ENCODE assay signal across 12 cellular contexts in the genomic region with DNA sequence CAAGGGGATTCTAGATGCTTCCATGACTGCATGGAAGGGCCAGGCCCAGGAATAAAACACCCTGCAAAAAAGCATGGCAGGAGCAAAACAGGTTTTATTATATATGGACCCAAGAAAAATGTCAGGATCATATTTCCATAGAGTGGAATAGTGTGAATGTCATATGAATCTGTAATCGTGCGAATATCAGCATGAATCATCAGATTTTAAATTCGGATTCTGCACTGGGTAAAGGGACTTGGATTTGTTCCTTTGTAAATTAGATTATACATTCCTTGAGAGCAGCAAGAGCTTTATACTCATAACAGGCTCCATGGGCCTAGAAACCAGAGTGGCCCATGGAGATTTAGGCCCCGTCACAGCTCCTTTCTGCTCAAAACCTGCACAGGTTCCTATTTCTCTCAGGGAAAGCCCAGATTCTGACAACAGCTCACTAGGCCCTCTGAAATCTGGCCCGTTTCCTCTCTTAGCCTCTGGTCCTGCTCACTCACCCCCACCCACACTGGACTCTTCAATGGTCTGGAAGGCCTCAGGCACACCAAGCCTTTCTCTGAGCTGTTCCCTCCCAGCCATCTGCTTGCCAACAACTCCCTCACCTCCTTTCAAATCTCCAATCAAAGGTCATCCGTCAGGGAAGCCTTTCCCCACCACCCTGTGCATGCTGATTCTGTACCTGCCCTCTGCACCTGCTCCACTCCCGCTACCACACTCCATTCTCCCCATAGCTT.
DNase-seq lines count a peak whose midpoint lies in the region; TF ChIP-seq lines count a peak whose summit lies in the region.
"Had no signal": no experiment of that assay in that cellular context is flagged by ENCODE, and none has a peak within 500 bp of the region (broad histone marks: within the 10 kb centered on the region; RNA-seq: fewer than 3 reads in every experiment).

No MANE protein-coding gene starts in this region.

- H3K9me3 ChIP-seq in prostate gland (no peaks in the 10 kb centered on the region), OCI-LY7 (ENCODE audit: low read length) (no peaks in the 10 kb centered on the region)

- no peaks in the 10 kb centered on the region for H3K9me2 ChIP-seq in OCI-LY7 (ENCODE audit: insufficient read depth, low read length)

- H3K27ac ChIP-seq in prostate gland: peak overlapping the region; percentile 85
- H3K27ac ChIP-seq in OCI-LY7 (ENCODE audit: low read depth, low read length, poor library complexity, severe bottlenecking): no peak overlapping the region

- POLR2A ChIA-PET in activated CD4-positive, alpha-beta memory T cell treated with anti-CD3 and anti-CD28 coated beads for 36 hours (lab: Charles Lee): no interaction called here
- POLR2A ChIA-PET in OCI-LY7 (lab: Charles Lee): interaction anchor here (0.6 to 1.0 kb wide), 2 partner anchors 12 to 166 kb away, joined by 4 to 5 read pairs; no protein-coding TSS in a partner anchor

- DNase-seq in CD1c-positive myeloid dendritic cell (ENCODE audit: extremely low spot score) (peak; percentile 87), NCI-H226 (peak; percentile 47), dedifferentiated amniotic fluid mesenchymal stem cell (ENCODE audit: extremely low spot score) (peak; percentile 40), prostate gland (ENCODE audit: low spot score) (no peak), OCI-LY7 (ENCODE audit: low spot score) (no peak), globus pallidus (ENCODE audit: low spot score) (no peak), dermis blood vessel endothelial cell (no peak)
- DNase-seq in activated CD4-positive, alpha-beta memory T cell treated with anti-CD3 and anti-CD28 coated beads for 36 hours: no peak
- DNase-seq: CD8-positive, alpha-beta memory T cell; NCI-H2081 treated with DMSO at 0.1 percent for 48 hours; NK-92 treated with Interleukin-12 subunit alpha and Interleukin-12 subunit beta, amount 100 ng/mL, for 24 hours; stimulated activated CD4-positive, alpha-beta T cell treated with anti-CD3 and anti-CD28 coated beads, Interleukin-1b, Interleukin-23, amount 100 ng/mL, for 48 hours had no signal

- WGBS in prostate gland: 82% methylated on average over 7 of the region's 7 CpGs

- no TSS peak for BruUV-seq in OCI-LY7 (replicated peaks; lab: Mats Ljungman, UMichigan)

- H3K9me3 Mint-ChIP-seq in activated CD4-positive, alpha-beta memory T cell treated with anti-CD3 and anti-CD28 coated beads for 36 hours: peaks cover 12% of the 10 kb centered on the region

- H3K4me1 ChIP-seq in prostate gland (replicated peaks) (no peaks in the 10 kb centered on the region), OCI-LY7 (ENCODE audit: insufficient read depth, low read length, poor library complexity, severe bottlenecking) (peaks cover 7% of the 10 kb centered on the region)

- H3K36me3 Mint-ChIP-seq in activated CD4-positive, alpha-beta memory T cell treated with anti-CD3 and anti-CD28 coated beads for 36 hours: no peaks in the 10 kb centered on the region
- H3K36me3 Mint-ChIP-seq: CD8-positive, alpha-beta memory T cell had no signal

- no peak overlapping the region for H3K4me3 ChIP-seq in prostate gland
- no peak overlapping the region for H3K4me3 ChIP-seq in OCI-LY7 (ENCODE audit: low read depth, low read length, poor library complexity, severe bottlenecking)

- H3K4me3 Mint-ChIP-seq in activated CD4-positive, alpha-beta memory T cell treated with anti-CD3 and anti-CD28 coated beads for 36 hours: no peak overlapping the region
- H3K4me3 Mint-ChIP-seq: CD8-positive, alpha-beta memory T cell had no signal

- no peak overlapping the region for H2AFZ ChIP-seq in OCI-LY7 (ENCODE audit: low read length)

- H3K27me3 ChIP-seq in prostate gland (replicated peaks; ENCODE audit: insufficient read depth): no peaks in the 10 kb centered on the region

- no peaks in the 10 kb centered on the region for H3K79me2 ChIP-seq in OCI-LY7 (ENCODE audit: insufficient read depth, low read depth, low read length)

- H3K27ac Mint-ChIP-seq in activated CD4-positive, alpha-beta memory T cell treated with anti-CD3 and anti-CD28 coated beads for 36 hours: no peak overlapping the region
- H3K27ac Mint-ChIP-seq: CD8-positive, alpha-beta memory T cell had no signal

- intact Hi-C loops in prostate gland (cut with DNase I): no loop called here
- intact Hi-C loops in activated CD4-positive, alpha-beta memory T cell treated with anti-CD3 and anti-CD28 coated beads for 36 hours (cut with micrococcal nuclease): no loop called here
- intact Hi-C loops in OCI-LY7 (cut with micrococcal nuclease; ENCODE audit: unreplicated experiment): no loop called here

- H3K36me3 ChIP-seq in prostate gland: no peaks in the 10 kb centered on the region
- no peaks in the 10 kb centered on the region for H3K36me3 ChIP-seq in OCI-LY7 (ENCODE audit: insufficient read depth, low read length)

- CTCF ChIA-PET in activated CD4-positive, alpha-beta memory T cell treated with anti-CD3 and anti-CD28 coated beads for 36 hours (lab: Charles Lee): no interaction called here
- CTCF ChIA-PET in OCI-LY7 (lab: Charles Lee; ENCODE audit: unreplicated experiment): no interaction called here

- no peak for TF ChIP-seq POLR2A in prostate gland (IDR thresholded peaks at IDR 0.05)

- no peak overlapping the region for H3K4me2 ChIP-seq in OCI-LY7 (ENCODE audit: low read length)

- H3K4me1 Mint-ChIP-seq in activated CD4-positive, alpha-beta memory T cell treated with anti-CD3 and anti-CD28 coated beads for 36 hours (ENCODE audit: low read depth): peaks cover 6% of the 10 kb centered on the region
- H3K4me1 Mint-ChIP-seq: CD8-positive, alpha-beta memory T cell had no signal

- no peaks in the 10 kb centered on the region for H3K27me3 Mint-ChIP-seq in activated CD4-positive, alpha-beta memory T cell treated with anti-CD3 and anti-CD28 coated beads for 36 hours

- TF ChIP-seq CTCF in prostate gland (IDR thresholded peaks at IDR 0.05): no peak
- no peak for TF ChIP-seq CTCF in OCI-LY7 (conservative IDR thresholded peaks at IDR 0.05; ENCODE audit: low read length)

- H4K20me1 ChIP-seq in OCI-LY7 (ENCODE audit: insufficient read depth, low read length): no peaks in the 10 kb centered on the region

Comparison
In these comparisons a context has a peak if more than half of its experiments do, and no peak if none do; other contexts are left out.
1. DNase-seq: peak in CD1c-positive myeloid dendritic cell (single experiment), NCI-H226 (single experiment) and dedifferentiated amniotic fluid mesenchymal stem cell (single experiment); none in prostate gland (single experiment), activated CD4-positive, alpha-beta memory T cell treated with anti-CD3 and anti-CD28 coated beads for 36 hours (single experiment), OCI-LY7 (single experiment), globus pallidus (single experiment) and dermis blood vessel endothelial cell (single experiment).